In genomic region chr11:57325735-57326048, GRCh38 we compare ENCODE assay signal across 1 cellular context.
A peak's percentile ranks its signal among the peaks of the same experiment; 100 is the strongest.
TF ChIP-seq lines count a peak whose summit lies in the region.

No MANE protein-coding gene starts in this region.

TF ChIP-seq in HepG2, 621 proteins besides CTCF, POLR2A, EP300 and RAD21 (continued from another document and continues in another):
- 0 out of 2 replicates have a peak, but pooled peaks have one; percentile 4 for TF ChIP-seq PRDM10 (CRISPR knock-in tag; IDR thresholded peaks at IDR 0.05; ENCODE audit: low read depth)
- TF ChIP-seq RBM22 (optimal IDR thresholded peaks at IDR 0.05; ENCODE audit: low read length): no peak
- no peak for TF ChIP-seq PRMT3 (CRISPR knock-in tag; IDR thresholded peaks at IDR 0.05; ENCODE audit: borderline replicate concordance, low read depth)
- TF ChIP-seq ZNF432 (CRISPR knock-in tag; IDR thresholded peaks at IDR 0.05; ENCODE audit: borderline replicate concordance): no peak
- no peak for TF ChIP-seq ZBTB34 (CRISPR knock-in tag; IDR thresholded peaks at IDR 0.05)
- no peak for TF ChIP-seq ISX (CRISPR knock-in tag; conservative IDR thresholded peaks at IDR 0.05)
- no peak for TF ChIP-seq ZNF761 (CRISPR knock-in tag; conservative IDR thresholded peaks at IDR 0.05)
- TF ChIP-seq ZNF577 (CRISPR knock-in tag; IDR thresholded peaks at IDR 0.05; ENCODE audit: borderline replicate concordance, low read depth): no peak
- TF ChIP-seq REL (CRISPR knock-in tag; conservative IDR thresholded peaks at IDR 0.05): no peak
- TF ChIP-seq ZNF484 (CRISPR knock-in tag; IDR thresholded peaks at IDR 0.05; ENCODE audit: borderline replicate concordance, low read depth): no peak
- TF ChIP-seq TEAD3 (CRISPR knock-in tag; optimal IDR thresholded peaks at IDR 0.05; ENCODE audit: borderline replicate concordance): no peak
- TF ChIP-seq ARID5B (CRISPR knock-in tag; IDR thresholded peaks at IDR 0.05): no peak
- TF ChIP-seq NKX3-1 (CRISPR knock-in tag; IDR thresholded peaks at IDR 0.05): no peak
- no peak for TF ChIP-seq DNMT1 (CRISPR knock-in tag; IDR thresholded peaks at IDR 0.05)
- TF ChIP-seq ZNF629 (CRISPR knock-in tag; conservative IDR thresholded peaks at IDR 0.05): no peak
- TF ChIP-seq USF2 (IDR thresholded peaks at IDR 0.05; ENCODE audit: low read depth, low read length): no peak
- no peak for TF ChIP-seq USF2 (CRISPR knock-in tag; IDR thresholded peaks at IDR 0.05; ENCODE audit: borderline replicate concordance)
- no peak for TF ChIP-seq PAXIP1 (CRISPR knock-in tag; conservative IDR thresholded peaks at IDR 0.05)
- TF ChIP-seq CSRNP1 (CRISPR knock-in tag; IDR thresholded peaks at IDR 0.05): no peak
- TF ChIP-seq ZNF737 (CRISPR knock-in tag; IDR thresholded peaks at IDR 0.05; ENCODE audit: borderline replicate concordance): no peak
- no peak for TF ChIP-seq PAF1 (CRISPR knock-in tag; IDR thresholded peaks at IDR 0.05)
- no peak for TF ChIP-seq RBFOX2 (IDR thresholded peaks at IDR 0.05; ENCODE audit: low read depth, low read length)
- TF ChIP-seq ZNF710 (CRISPR knock-in tag; IDR thresholded peaks at IDR 0.05; ENCODE audit: borderline replicate concordance): no peak
- no peak for TF ChIP-seq REXO4 (CRISPR knock-in tag; IDR thresholded peaks at IDR 0.05; ENCODE audit: borderline replicate concordance)
- TF ChIP-seq GMEB2 (CRISPR knock-in tag; IDR thresholded peaks at IDR 0.05; ENCODE audit: low read depth): no peak
- TF ChIP-seq ZNF556 (CRISPR knock-in tag; IDR thresholded peaks at IDR 0.05; ENCODE audit: borderline replicate concordance): no peak
- no peak for TF ChIP-seq AFF4 (CRISPR knock-in tag; IDR thresholded peaks at IDR 0.05)
- TF ChIP-seq EEA1 (CRISPR knock-in tag; IDR thresholded peaks at IDR 0.05; ENCODE audit: borderline replicate concordance): no peak
- no peak for TF ChIP-seq MEIS2 (CRISPR knock-in tag; IDR thresholded peaks at IDR 0.05)
- no peak for TF ChIP-seq ETV6 (CRISPR knock-in tag; conservative IDR thresholded peaks at IDR 0.05)
- no peak for TF ChIP-seq PHB2 (IDR thresholded peaks at IDR 0.05; ENCODE audit: partially characterized antibody)
